In the genomic region with DNA sequence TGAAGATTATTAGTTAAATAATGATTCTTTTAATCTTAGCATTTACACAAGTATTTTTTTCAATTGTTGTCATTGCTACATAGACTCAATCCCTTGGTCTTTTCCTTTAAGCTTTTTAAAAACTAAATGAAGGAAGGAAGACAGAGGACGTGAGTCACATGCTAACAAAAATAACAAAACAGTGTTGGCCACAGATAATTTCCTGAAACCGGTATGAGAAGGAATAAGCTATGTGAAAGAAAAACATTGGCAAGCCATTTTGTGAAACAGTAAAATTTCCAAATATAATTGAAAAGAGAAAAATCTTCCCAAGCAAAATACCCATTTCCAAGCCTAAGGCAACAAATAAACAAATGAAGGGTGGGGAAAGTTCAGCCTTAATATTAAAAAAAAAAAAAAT, we compare ENCODE assay signal across 13 cellular contexts.
DNase-seq lines count a peak whose midpoint lies in the region; ATAC-seq and TF ChIP-seq lines count a peak whose summit lies in the region.
"Had no signal": no experiment of that assay in that cellular context is flagged by ENCODE, and none has a peak within 500 bp of the region (broad histone marks: within the 10 kb centered on the region; RNA-seq: fewer than 3 reads in every experiment).

No MANE protein-coding gene starts in this region.

- H3K36me3 Mint-ChIP-seq in activated T-helper 17 cell treated with anti-CD3 and anti-CD28 coated beads, Interleukin-2, amount 50 U/mL, for 72 hours (ENCODE audit: low read depth): no peaks in the 10 kb centered on the region
- H3K36me3 Mint-ChIP-seq in activated T-cell treated with anti-CD3 and anti-CD28 coated beads, Interleukin-2, amount 50 U/mL, for 72 hours (ENCODE audit: insufficient read depth in 2 of 2): no peaks in the 10 kb centered on the region
- H3K36me3 Mint-ChIP-seq: natural killer cell had no signal

- no peak overlapping the region for H3K4me3 ChIP-seq in fibroblast of the aortic adventitia (ENCODE audit: low read depth, low read length)
- H3K4me3 ChIP-seq: body of pancreas had no signal

- no peaks in the 10 kb centered on the region for H3K4me1 Mint-ChIP-seq in activated T-helper 17 cell treated with anti-CD3 and anti-CD28 coated beads, Interleukin-2, amount 50 U/mL, for 72 hours
- peaks cover 17% of the 10 kb centered on the region for H3K4me1 Mint-ChIP-seq in activated T-cell treated with anti-CD3 and anti-CD28 coated beads, Interleukin-2, amount 50 U/mL, for 72 hours (ENCODE audit: low read depth)
- H3K4me1 Mint-ChIP-seq: natural killer cell had no signal

- H3K27me3 Mint-ChIP-seq in activated T-helper 17 cell treated with anti-CD3 and anti-CD28 coated beads, Interleukin-2, amount 50 U/mL, for 72 hours: peaks cover 3% of the 10 kb centered on the region
- H3K27me3 Mint-ChIP-seq in activated T-cell treated with anti-CD3 and anti-CD28 coated beads, Interleukin-2, amount 50 U/mL, for 72 hours (ENCODE audit: low read depth): no peaks in the 10 kb centered on the region

- H3K27ac Mint-ChIP-seq in activated T-helper 17 cell treated with anti-CD3 and anti-CD28 coated beads, Interleukin-2, amount 50 U/mL, for 72 hours: no peak overlapping the region
- no peak overlapping the region for H3K27ac Mint-ChIP-seq in activated T-cell treated with anti-CD3 and anti-CD28 coated beads, Interleukin-2, amount 50 U/mL, for 72 hours
- H3K27ac Mint-ChIP-seq: natural killer cell had no signal

- no peaks in the 10 kb centered on the region for H3K9me3 Mint-ChIP-seq in activated T-helper 17 cell treated with anti-CD3 and anti-CD28 coated beads, Interleukin-2, amount 50 U/mL, for 72 hours
- peaks cover 0 to 1% of the 10 kb centered on the region in 2 donors for H3K9me3 Mint-ChIP-seq in activated T-cell treated with anti-CD3 and anti-CD28 coated beads, Interleukin-2, amount 50 U/mL, for 72 hours
- H3K9me3 Mint-ChIP-seq: natural killer cell had no signal

- DNase-seq in ELR (ENCODE audit: low read depth): peak; percentile 85
- peak; percentile 84 for DNase-seq in RPMI7951 (ENCODE audit: low read depth)
- peak; percentile 77 for DNase-seq in fibroblast of the aortic adventitia (ENCODE audit: low read depth)
- peak; percentile 85 for DNase-seq in renal cortical epithelial cell (ENCODE audit: low read depth)
- DNase-seq in activated T-cell treated with anti-CD3 and anti-CD28 coated beads, Interleukin-2, amount 50 U/mL, for 72 hours: no peak
- DNase-seq in GM10248 (ENCODE audit: extremely low spot score): no peak
- DNase-seq: activated CD4-positive, alpha-beta T cell treated with anti-CD3 and anti-CD28 coated beads, Interleukin-2, amount 50 U/mL, for 4 hours; body of pancreas; natural killer cell; NCI-H1436 had no signal

- POLR2A ChIA-PET in GM10248 (lab: Yijun Ruan, JAX): no interaction called here

- H3K4me3 Mint-ChIP-seq in activated T-helper 17 cell treated with anti-CD3 and anti-CD28 coated beads, Interleukin-2, amount 50 U/mL, for 72 hours: no peak overlapping the region
- no peak overlapping the region for H3K4me3 Mint-ChIP-seq in activated T-cell treated with anti-CD3 and anti-CD28 coated beads, Interleukin-2, amount 50 U/mL, for 72 hours
- H3K4me3 Mint-ChIP-seq: natural killer cell had no signal

- ATAC-seq in activated T-helper 17 cell treated with anti-CD3 and anti-CD28 coated beads, Interleukin-2, amount 50 U/mL, for 72 hours (replicated peaks): no peak
- no peak for ATAC-seq in GM21717 (IDR thresholded peaks at IDR 0.05; ENCODE audit: unreplicated experiment)
- ATAC-seq in activated T-cell treated with anti-CD3 and anti-CD28 coated beads, Interleukin-2, amount 50 U/mL, for 72 hours (replicated peaks in 1 of 2): no peak
- ATAC-seq: body of pancreas, natural killer cell, Panc1 had no signal

- TF ChIP-seq CTCF in fibroblast of the aortic adventitia (IDR thresholded peaks at IDR 0.05; ENCODE audit: insufficient read depth, low read length) (no peak), GM10248 (IDR thresholded peaks at IDR 0.05; ENCODE audit: control extremely low read depth, extremely low read depth, low read depth, missing control alignments) (no peak)

- CTCF ChIA-PET in GM10248 (lab: Yijun Ruan, JAX): interaction anchor here (0.7 to 1.1 kb wide), 2 partner anchors 16 to 214 kb away, joined by 3 read pairs; no protein-coding TSS in a partner anchor

Comparison
In these comparisons a context has a peak if more than half of its experiments do, and no peak if none do; other contexts are left out.
1. DNase-seq: peak in ELR (single experiment), RPMI7951 (single experiment), fibroblast of the aortic adventitia (single experiment) and renal cortical epithelial cell (single experiment); none in activated T-cell treated with anti-CD3 and anti-CD28 coated beads, Interleukin-2, amount 50 U/mL, for 72 hours (0 of 2) and GM10248 (single experiment).